ENCODE assay signal across 14 cellular contexts in the genomic region with DNA sequence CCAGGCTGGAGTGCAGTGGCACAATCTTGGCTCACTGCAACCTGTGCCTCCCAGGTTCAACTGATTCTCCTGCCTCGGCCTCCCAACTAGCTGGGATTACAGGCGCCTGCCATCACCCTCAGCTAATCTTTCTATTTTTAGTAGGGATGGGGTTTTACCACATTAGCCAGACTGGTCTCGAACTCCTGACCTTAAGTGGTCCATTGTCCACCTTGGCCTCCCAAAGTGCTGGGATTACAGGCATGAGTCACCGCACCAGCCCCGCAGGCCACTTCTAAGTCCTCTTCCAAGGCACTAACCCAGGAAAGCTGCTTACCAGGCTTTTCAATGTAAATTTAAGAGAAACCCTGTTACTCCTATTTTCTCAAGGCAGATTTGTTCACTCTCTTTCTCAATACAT. TPM values are rescaled to one million over a fixed set of nuclear protein-coding genes. Genes with fewer than 3 reads are reported as not detected.
A peak's percentile ranks its signal among the peaks of the same experiment; 100 is the strongest.
DNase-seq lines count a peak whose midpoint lies in the region; ATAC-seq, FAIRE-seq and TF ChIP-seq lines count a peak whose summit lies in the region.
"Had no signal": no experiment of that assay in that cellular context is flagged by ENCODE, and none has a peak within 500 bp of the region (broad histone marks: within the 10 kb centered on the region; RNA-seq: fewer than 3 reads in every experiment).

No MANE protein-coding gene starts in this region.

- H4K20me1 ChIP-seq in GM23338 (replicated peaks; ENCODE audit: insufficient read depth), result peaks cover 11% of the 10 kb centered on the region
- H4K20me1 ChIP-seq in K562 (replicated peaks; ENCODE audit: control insufficient read depth, insufficient read depth, low read length), result no peaks in the 10 kb centered on the region; the same call in 1 of the 2 replicates

- H3K9me1 ChIP-seq in K562 (ENCODE audit: control insufficient read depth, insufficient read depth, low read length), result no peaks in the 10 kb centered on the region

- TF ChIP-seq POLR2A in K562 (conservative IDR thresholded peaks at IDR 0.05) (no peak), erythroblast (IDR thresholded peaks at IDR 0.05; ENCODE audit: low read length) (no peak)

- H3K4me1 ChIP-seq in GM23338 (ENCODE audit: insufficient read depth) (peaks cover 6% of the 10 kb centered on the region; the same call in 1 of the 2 replicates), K562 (replicated peaks in 1 of 2; ENCODE audit: control insufficient read depth in 2 of 2, insufficient read depth in 2 of 2, low read length in 2 of 2) (peaks cover 7 to 15% of the 10 kb centered on the region in 2 experiments; a peak in 3 of 5 replicates)

- H3K4me2 ChIP-seq in GM23338 (0 out of 2 replicates have a peak overlapping the region, but pooled peaks have one; percentile 50), K562 (ENCODE audit: insufficient read depth, low read length) (no peak overlapping the region)

- POLR2A ChIA-PET in K562 (lab: Yijun Ruan, JAX), result interaction anchor here (0.5 to 1.4 kb wide), 4 partner anchors 9 to 48 kb away, joined by 3 read pairs; no protein-coding TSS in a partner anchor

- intact Hi-C loops in K562 (cut with micrococcal nuclease), result no loop called here

- peaks cover 7% of the 10 kb centered on the region for H3K27me3 Mint-ChIP-seq in GM23338 (ENCODE audit: insufficient read depth, low read depth, poor library complexity)
- H3K27me3 Mint-ChIP-seq in naive B cell, result no peaks in the 10 kb centered on the region
- H3K27me3 Mint-ChIP-seq: activated naive CD4-positive, alpha-beta T cell treated with anti-CD3 and anti-CD28 coated beads, Interleukin-2, amount 50 U/mL, for 24 hours; CD4-positive, alpha-beta T cell had no signal

- in situ Hi-C loops in K562 (cut with MboI), result no loop called here

- H3K9ac ChIP-seq in K562 (ENCODE audit: insufficient read depth in 1 of 2, low read depth in 2 of 2, low read length in 2 of 2), result no peak overlapping the region

- no peak for TF ChIP-seq CTCF in GM23338 (conservative IDR thresholded peaks at IDR 0.05; ENCODE audit: low read depth in 2 of 2)
- no peak for TF ChIP-seq CTCF in K562 (IDR thresholded peaks at IDR 0.05 in 2 of 3, conservative IDR thresholded peaks at IDR 0.05 in 1 of 3; ENCODE audit: insufficient read depth in 2 of 3, low read depth in 1 of 3, low read length in 3 of 3)

- ATAC-seq in GM23338 (peak; percentile 57), K562 (peak; percentile 63), naive B cell (ENCODE audit: low read depth in 2 of 2) (no peak), GM19463 (IDR thresholded peaks at IDR 0.05; ENCODE audit: unreplicated experiment) (no peak)
- ATAC-seq: gastroesophageal sphincter; naive thymus-derived CD4-positive, alpha-beta T cell had no signal

- no peak for TF ChIP-seq RAD21 in K562 (CRISPR knock-in tag; conservative IDR thresholded peaks at IDR 0.05 in 1 of 2, IDR thresholded peaks at IDR 0.05 in 1 of 2)

- H3K27ac ChIP-seq in GM23338 (ENCODE audit: low read depth) (peak overlapping the region; percentile 70), K562 (ENCODE audit: extremely low read depth, low read depth, low read length) (no peak overlapping the region)
- H3K27ac ChIP-seq: coronary artery, gastroesophageal sphincter had no signal

- CTCF ChIA-PET in K562 (lab: Yijun Ruan, JAX; ENCODE audit: low intra/inter-chr PET ratio), result no interaction called here

- H3K79me2 ChIP-seq in GM23338 (replicated peaks; ENCODE audit: insufficient read depth), result peaks cover 98% of the 10 kb centered on the region
- peaks cover 74% of the 10 kb centered on the region for H3K79me2 ChIP-seq in K562 (ENCODE audit: control insufficient read depth, insufficient read depth, low read length)

- WGBS in K562 (ENCODE audit: insufficient coverage, low coverage, missing lambda C conversion rate), result 13% methylated on average over 5 of the region's 5 CpGs

- DNase-seq in GM23338 (ENCODE audit: low spot score) (no peak), MG63 (peak; percentile 63), K562 (ENCODE audit: extremely low read depth in 1 of 4, low spot score in 3 of 4) (peak in 1 of 4 experiments; percentile 55), naive B cell (no peak), erythroblast (lab: John Stamatoyannopoulos, UW) (no peak), NCI-H1436 (lab: John Stamatoyannopoulos, UW) (no peak)
- no peak for DNase-seq in activated naive CD4-positive, alpha-beta T cell (lab: John Stamatoyannopoulos, UW)
- DNase-seq: CD4-positive, alpha-beta T cell; naive thymus-derived CD4-positive, alpha-beta T cell; T1000 had no signal

- H3K4me1 Mint-ChIP-seq in GM23338 (peaks cover 12% of the 10 kb centered on the region), naive B cell (peaks cover 23 to 44% (median 43%) of the 10 kb centered on the region in 3 donors)

- H3K36me3 ChIP-seq in GM23338 (ENCODE audit: insufficient read depth), result no peaks in the 10 kb centered on the region
- H3K36me3 ChIP-seq in MG63, result no peaks in the 10 kb centered on the region
- H3K36me3 ChIP-seq in K562 (ENCODE audit: control insufficient read depth, insufficient read depth, low read length), result no peaks in the 10 kb centered on the region
- H3K36me3 ChIP-seq: gastroesophageal sphincter had no signal

- no peaks in the 10 kb centered on the region for H3K36me3 Mint-ChIP-seq in GM23338 (ENCODE audit: low read depth)
- no peaks in the 10 kb centered on the region for H3K36me3 Mint-ChIP-seq in naive B cell

- H3K9me3 Mint-ChIP-seq in GM23338 (no peaks in the 10 kb centered on the region), naive B cell (peaks cover 0 to 3% (median 0%) of the 10 kb centered on the region in 7 donors)
- H3K9me3 Mint-ChIP-seq: activated naive CD4-positive, alpha-beta T cell treated with anti-CD3 and anti-CD28 coated beads, Interleukin-2, amount 50 U/mL, for 24 hours; CD4-positive, alpha-beta T cell; naive thymus-derived CD4-positive, alpha-beta T cell had no signal

- no peaks in the 10 kb centered on the region for H3F3A ChIP-seq in GM23338 (replicated peaks; ENCODE audit: low read depth)

- H3K4me3 Mint-ChIP-seq in GM23338 (no peak overlapping the region), naive B cell (no peak overlapping the region)
- H3K4me3 Mint-ChIP-seq: activated naive CD4-positive, alpha-beta T cell treated with anti-CD3 and anti-CD28 coated beads, Interleukin-2, amount 50 U/mL, for 24 hours; CD4-positive, alpha-beta T cell had no signal

- H2AFZ ChIP-seq in GM23338 (no peak overlapping the region), K562 (ENCODE audit: low read depth, low read length) (no peak overlapping the region)

- H3K4me3 ChIP-seq in GM23338 (no peak overlapping the region), MG63 (no peak overlapping the region), K562 (no peak overlapping the region)
- H3K4me3 ChIP-seq: coronary artery, gastroesophageal sphincter had no signal

- TF ChIP-seq EP300 in K562 (IDR thresholded peaks at IDR 0.05; ENCODE audit: low read length), result no peak

- no TSS peak for BruUV-seq in K562 (replicated peaks; lab: Mats Ljungman, UMichigan)

- no peak for FAIRE-seq in K562 (lab: Jason Lieb, UNC)

- H3K27me3 ChIP-seq in GM23338 (ENCODE audit: insufficient read depth) (no peaks in the 10 kb centered on the region), MG63 (no peaks in the 10 kb centered on the region), K562 (ENCODE audit: control insufficient read depth in 2 of 2, insufficient read depth in 2 of 2, low read length in 2 of 2) (no peaks in the 10 kb centered on the region)
- H3K27me3 ChIP-seq: gastroesophageal sphincter had no signal

- H3K27ac Mint-ChIP-seq in GM23338, result peak overlapping the region; percentile 65; the same call in 1 of the 2 replicates
- H3K27ac Mint-ChIP-seq in naive B cell, result peak overlapping the region in 4 of 6 donors; percentile 6 to 73 (median 43)
- H3K27ac Mint-ChIP-seq: activated naive CD4-positive, alpha-beta T cell treated with anti-CD3 and anti-CD28 coated beads, Interleukin-2, amount 50 U/mL, for 24 hours; CD4-positive, alpha-beta T cell had no signal

- H3K9me2 ChIP-seq in GM23338 (ENCODE audit: insufficient read depth), result no peaks in the 10 kb centered on the region

- H3K9me3 ChIP-seq in MG63 (no peaks in the 10 kb centered on the region), K562 (replicated peaks; ENCODE audit: control insufficient read depth, insufficient read depth, low read depth, low read length) (no peaks in the 10 kb centered on the region)
- H3K9me3 ChIP-seq: gastroesophageal sphincter had no signal

TF ChIP-seq in GM23338, 12 proteins besides CTCF, POLR2A, EP300 and RAD21:
- TF ChIP-seq NANOG (IDR thresholded peaks at IDR 0.05; ENCODE audit: borderline replicate concordance) (no peak), STAT1 (IDR thresholded peaks at IDR 0.05; ENCODE audit: unreplicated experiment) (no peak), ZNF114 (CRISPR knock-in tag; IDR thresholded peaks at IDR 0.05) (no peak)
TF ChIP-seq in GM23338: peak in this region for 0.

TF ChIP-seq in K562, 482 proteins besides CTCF, POLR2A, EP300 and RAD21 (continues in another document):
- TF ChIP-seq CHD1 (IDR thresholded peaks at IDR 0.05; ENCODE audit: low read length) (no peak), SMARCE1 (IDR thresholded peaks at IDR 0.05) (no peak)

RNA-seq across cellular contexts. Expression of a gene that starts 50.4 kb away (rescaled TPM):
- total RNA-seq in GM23338 (2014; rRNA removed; shearing (Covaris generic)), result 49.1 and 56.3 TPM in 2 replicates
- polyA plus RNA-seq in GM23338 (2016; fragmentation: Nextera tagmentation; extraction: Ambion mirVana) (25.6 and 28.1 TPM in 2 replicates), K562 (2011; rRNA removed) (130 and 160 TPM in 2 replicates), K562 (2014; fragmentation: Illumina TruSeq; extraction: Trizol) (78.4 and 86.4 TPM in 2 replicates), K562 (2014; fragmentation: Nextera tagmentation; extraction: Ambion mirVana) (10 to 100 TPM; 11.7 to 12.3 TPM), K562 (2014; rRNA removed) (35.3 and 43.2 TPM in 2 replicates), naive B cell (ENCODE audit: low read depth in 6 of 6) (10 to 100 TPM; 12.1 to 22.9 (median 17.3) TPM)
- total RNA-seq in MG63 (2014; rRNA removed; shearing (Covaris generic); ENCODE audit: low replicate concordance), result 58.5 and 58.7 TPM in 2 replicates
- total RNA-seq in K562 (2011; cell fraction: chromatin; rRNA removed; ENCODE audit: low replicate concordance), result 370 and 438 TPM in 2 replicates
- total RNA-seq in K562 (2011; cell fraction: nucleolus; rRNA removed), result 176 and 183 TPM in 2 replicates
- 234 and 247 TPM in 2 replicates for total RNA-seq in K562 (2011; cell fraction: nucleoplasm; rRNA removed)
- total RNA-seq in K562 (2014; rRNA removed) (34.4 and 40.7 TPM in 2 replicates), K562 (2014; rRNA removed; fragmentation: Illumina TruSeq; extraction: Trizol) (58.3 and 60.4 TPM in 2 replicates), K562 (2015; rRNA removed; fragmentation: Illumina TruSeq; extraction: Trizol) (58.5 and 60.4 TPM in 2 replicates), K562 (2021) (45.2 and 46.3 TPM in 2 replicates)
- polyA plus RNA-seq in K562 (2011; cell fraction: cytosol; rRNA removed), result 161 and 174 TPM in 2 replicates
- polyA plus RNA-seq in K562 (2011; cell fraction: nucleus; rRNA removed), result 234 and 274 TPM in 2 replicates
- 37.7 and 80.9 TPM in 2 replicates for polyA plus RNA-seq in K562 (2012)
- polyA minus RNA-seq in K562 (2011; rRNA and poly(A)+ RNA removed), result 285 and 322 TPM in 2 replicates
- 90.1 and 96.1 TPM in 2 replicates for polyA minus RNA-seq in K562 (2011; cell fraction: cytosol; rRNA and poly(A)+ RNA removed)
- 122 and 241 TPM in 2 replicates for polyA minus RNA-seq in K562 (2011; cell fraction: nucleus; rRNA and poly(A)+ RNA removed)

Comparison
In these comparisons a context has a peak if more than half of its experiments do, and no peak if none do; other contexts are left out.
1. ATAC-seq: peak in GM23338 (single experiment) and K562 (single experiment); none in naive B cell (0 of 2) and GM19463 (single experiment).